ENCODE assay signal across 15 cellular contexts in the genomic region with DNA sequence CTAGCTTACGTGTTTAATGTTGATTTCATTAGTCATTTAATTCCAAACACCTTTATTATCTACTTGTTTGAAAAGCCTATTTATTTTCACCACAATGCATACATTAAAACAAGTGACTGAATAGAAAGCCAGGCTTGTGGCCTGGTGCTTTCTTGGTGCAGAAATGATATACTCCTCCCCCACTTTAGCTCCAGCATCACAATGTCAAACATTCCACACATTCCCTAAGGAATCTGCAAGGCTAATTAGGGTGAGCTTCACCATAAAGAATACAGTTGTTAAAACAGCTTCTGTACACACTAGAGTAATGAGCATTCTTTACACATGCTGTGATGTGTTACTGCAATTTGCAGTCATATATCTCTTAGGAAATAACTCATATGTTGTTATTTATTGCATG.
DNase-seq lines count a peak whose midpoint lies in the region; ATAC-seq and TF ChIP-seq lines count a peak whose summit lies in the region.
"Had no signal": no experiment of that assay in that cellular context is flagged by ENCODE, and none has a peak within 500 bp of the region (broad histone marks: within the 10 kb centered on the region; RNA-seq: fewer than 3 reads in every experiment).

No MANE protein-coding gene starts in this region.

- in situ Hi-C loops in astrocyte of the spinal cord (cut with HindIII; ENCODE audit: low sequenced_read_pairs): no loop called here

- no peak overlapping the region for H3K9ac ChIP-seq in SK-N-SH
- H3K9ac ChIP-seq: KMS-11 had no signal

- DNase-seq in SK-N-SH (no peak), astrocyte of the spinal cord (ENCODE audit: low read depth, low spot score) (peak; percentile 31), kidney glomerular epithelial cell (lab: John Stamatoyannopoulos, UW) (peak; percentile 27), substantia nigra (lab: John Stamatoyannopoulos, UW) (no peak), nucleus accumbens (lab: John Stamatoyannopoulos, UW) (no peak), omental fat pad (ENCODE audit: low spot score) (no peak)
- DNase-seq in stimulated activated CD4-positive, alpha-beta T cell treated with anti-CD3 and anti-CD28 coated beads, Interleukin-2, amount 100 ng/mL, for 24 hours: no peak
- DNase-seq: activated gamma-delta T cell treated with Interleukin-2 at 50 U/mL for 16 hours; COR-L47; stimulated activated CD4-positive, alpha-beta T cell treated with anti-CD3 and anti-CD28 coated beads, Interleukin-2, amount 100 ng/mL, for 48 hours; T-cell had no signal

- no peaks in the 10 kb centered on the region for H3F3A ChIP-seq in SK-N-SH (replicated peaks; ENCODE audit: insufficient read depth)

- TF ChIP-seq CTCF in SK-N-SH (IDR thresholded peaks at IDR 0.05): no peak
- no peak for TF ChIP-seq CTCF in astrocyte of the spinal cord (IDR thresholded peaks at IDR 0.05; ENCODE audit: low read depth, low read length)
- no peak for TF ChIP-seq CTCF in omental fat pad (IDR thresholded peaks at IDR 0.05)

- TF ChIP-seq RAD21 in SK-N-SH (IDR thresholded peaks at IDR 0.05; ENCODE audit: low read length): no peak

- no peaks in the 10 kb centered on the region; a peak in 1 of 4 replicates for H3K4me1 ChIP-seq in SK-N-SH (ENCODE audit: control insufficient read depth in 1 of 2, insufficient read depth in 2 of 2, low read depth in 1 of 2, low read length in 1 of 2)
- H3K4me1 ChIP-seq: tibial nerve had no signal

- TF ChIP-seq EP300 in SK-N-SH (IDR thresholded peaks at IDR 0.05; ENCODE audit: borderline replicate concordance in 1 of 2, low read depth in 1 of 2, low read length in 1 of 2): no peak

- H2AFZ ChIP-seq in SK-N-SH (ENCODE audit: low read depth): no peak overlapping the region

- no peak overlapping the region for H3K4me3 ChIP-seq in SK-N-SH (ENCODE audit: low read depth in 2 of 2, low read length in 1 of 2)
- no peak overlapping the region for H3K4me3 ChIP-seq in astrocyte of the spinal cord (ENCODE audit: low read depth, low read length)
- H3K4me3 ChIP-seq: tibial nerve had no signal

- 73% methylated on average over 1 of the region's 1 CpG for WGBS in SK-N-SH (ENCODE audit: low lambda C conversion rate)

- H3K27ac ChIP-seq in SK-N-SH (ENCODE audit: low read depth in 2 of 2, low read length in 1 of 2) (no peak overlapping the region), substantia nigra (ENCODE audit: low read depth, low read length, poor library complexity, severe bottlenecking) (no peak overlapping the region)
- H3K27ac ChIP-seq: 22Rv1, KMS-11, tibial nerve had no signal

- CTCF ChIA-PET in SK-N-SH (lab: Yijun Ruan, JAX): interaction anchor here (1.1 kb wide), 1 partner anchor 18 kb away, joined by 4 read pairs; no protein-coding TSS in a partner anchor

- no peaks in the 10 kb centered on the region for H3K27me3 ChIP-seq in SK-N-SH (ENCODE audit: insufficient read depth)
- H3K27me3 ChIP-seq: tibial nerve had no signal

- H3K9me3 ChIP-seq in SK-N-SH: no peaks in the 10 kb centered on the region
- H3K9me3 ChIP-seq: tibial nerve had no signal

- no peaks in the 10 kb centered on the region for H4K20me1 ChIP-seq in SK-N-SH (ENCODE audit: insufficient read depth)

- no peaks in the 10 kb centered on the region for H3K36me3 ChIP-seq in SK-N-SH (replicated peaks in 1 of 2; ENCODE audit: control insufficient read depth in 1 of 2, insufficient read depth in 2 of 2, low read length in 1 of 2)
- H3K36me3 ChIP-seq: tibial nerve had no signal

- no peak overlapping the region for H3K4me2 ChIP-seq in SK-N-SH
- H3K4me2 ChIP-seq: KMS-11 had no signal

- H3K79me2 ChIP-seq in SK-N-SH (ENCODE audit: insufficient read depth): no peaks in the 10 kb centered on the region

- POLR2A ChIA-PET in SK-N-SH (lab: Yijun Ruan, JAX): no interaction called here

- ATAC-seq in SK-N-SH treated with all-trans-retinoic acid at 6 μM for 48 hours: no peak
- no peak for ATAC-seq in omental fat pad (ENCODE audit: low FRiP score)
- ATAC-seq: T-cell had no signal

- no peaks in the 10 kb centered on the region for H3K9me2 ChIP-seq in SK-N-SH

TF ChIP-seq in SK-N-SH treated with all-trans-retinoic acid at 6 μM for 48 hours, 23 proteins besides CTCF, POLR2A, EP300 and RAD21 (continues in another document):
- TF ChIP-seq, protein P1, sequence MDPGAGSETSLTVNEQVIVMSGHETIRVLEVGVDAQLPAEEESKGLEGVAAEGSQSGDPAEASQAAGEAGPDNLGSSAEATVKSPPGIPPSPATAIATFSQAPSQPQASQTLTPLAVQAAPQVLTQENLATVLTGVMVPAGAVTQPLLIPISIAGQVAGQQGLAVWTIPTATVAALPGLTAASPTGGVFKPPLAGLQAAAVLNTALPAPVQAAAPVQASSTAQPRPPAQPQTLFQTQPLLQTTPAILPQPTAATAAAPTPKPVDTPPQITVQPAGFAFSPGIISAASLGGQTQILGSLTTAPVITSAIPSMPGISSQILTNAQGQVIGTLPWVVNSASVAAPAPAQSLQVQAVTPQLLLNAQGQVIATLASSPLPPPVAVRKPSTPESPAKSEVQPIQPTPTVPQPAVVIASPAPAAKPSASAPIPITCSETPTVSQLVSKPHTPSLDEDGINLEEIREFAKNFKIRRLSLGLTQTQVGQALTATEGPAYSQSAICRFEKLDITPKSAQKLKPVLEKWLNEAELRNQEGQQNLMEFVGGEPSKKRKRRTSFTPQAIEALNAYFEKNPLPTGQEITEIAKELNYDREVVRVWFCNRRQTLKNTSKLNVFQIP (CRISPR knock-in tag; IDR thresholded peaks at IDR 0.05; ENCODE audit: borderline replicate concordance, low read depth): no peak
- TF ChIP-seq ISL1 (CRISPR knock-in tag; IDR thresholded peaks at IDR 0.05): peak; percentile 66
- TF ChIP-seq, protein P2, sequence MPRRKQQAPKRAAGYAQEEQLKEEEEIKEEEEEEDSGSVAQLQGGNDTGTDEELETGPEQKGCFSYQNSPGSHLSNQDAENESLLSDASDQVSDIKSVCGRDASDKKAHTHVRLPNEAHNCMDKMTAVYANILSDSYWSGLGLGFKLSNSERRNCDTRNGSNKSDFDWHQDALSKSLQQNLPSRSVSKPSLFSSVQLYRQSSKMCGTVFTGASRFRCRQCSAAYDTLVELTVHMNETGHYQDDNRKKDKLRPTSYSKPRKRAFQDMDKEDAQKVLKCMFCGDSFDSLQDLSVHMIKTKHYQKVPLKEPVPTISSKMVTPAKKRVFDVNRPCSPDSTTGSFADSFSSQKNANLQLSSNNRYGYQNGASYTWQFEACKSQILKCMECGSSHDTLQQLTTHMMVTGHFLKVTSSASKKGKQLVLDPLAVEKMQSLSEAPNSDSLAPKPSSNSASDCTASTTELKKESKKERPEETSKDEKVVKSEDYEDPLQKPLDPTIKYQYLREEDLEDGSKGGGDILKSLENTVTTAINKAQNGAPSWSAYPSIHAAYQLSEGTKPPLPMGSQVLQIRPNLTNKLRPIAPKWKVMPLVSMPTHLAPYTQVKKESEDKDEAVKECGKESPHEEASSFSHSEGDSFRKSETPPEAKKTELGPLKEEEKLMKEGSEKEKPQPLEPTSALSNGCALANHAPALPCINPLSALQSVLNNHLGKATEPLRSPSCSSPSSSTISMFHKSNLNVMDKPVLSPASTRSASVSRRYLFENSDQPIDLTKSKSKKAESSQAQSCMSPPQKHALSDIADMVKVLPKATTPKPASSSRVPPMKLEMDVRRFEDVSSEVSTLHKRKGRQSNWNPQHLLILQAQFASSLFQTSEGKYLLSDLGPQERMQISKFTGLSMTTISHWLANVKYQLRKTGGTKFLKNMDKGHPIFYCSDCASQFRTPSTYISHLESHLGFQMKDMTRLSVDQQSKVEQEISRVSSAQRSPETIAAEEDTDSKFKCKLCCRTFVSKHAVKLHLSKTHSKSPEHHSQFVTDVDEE (CRISPR knock-in tag; IDR thresholded peaks at IDR 0.05): no peak

TF ChIP-seq in SK-N-SH, 30 proteins besides CTCF, POLR2A, EP300 and RAD21:
- TF ChIP-seq NFIC (IDR thresholded peaks at IDR 0.05; ENCODE audit: borderline replicate concordance): no peak
- TF ChIP-seq ELF1 (IDR thresholded peaks at IDR 0.05): no peak
- no peak for TF ChIP-seq GABPA (IDR thresholded peaks at IDR 0.05; ENCODE audit: low read depth)
- no peak for TF ChIP-seq GATA2 (CRISPR knock-in tag; IDR thresholded peaks at IDR 0.05)
- TF ChIP-seq SIN3A (IDR thresholded peaks at IDR 0.05; ENCODE audit: borderline replicate concordance, low read depth, low read length): no peak
- TF ChIP-seq, protein P3, sequence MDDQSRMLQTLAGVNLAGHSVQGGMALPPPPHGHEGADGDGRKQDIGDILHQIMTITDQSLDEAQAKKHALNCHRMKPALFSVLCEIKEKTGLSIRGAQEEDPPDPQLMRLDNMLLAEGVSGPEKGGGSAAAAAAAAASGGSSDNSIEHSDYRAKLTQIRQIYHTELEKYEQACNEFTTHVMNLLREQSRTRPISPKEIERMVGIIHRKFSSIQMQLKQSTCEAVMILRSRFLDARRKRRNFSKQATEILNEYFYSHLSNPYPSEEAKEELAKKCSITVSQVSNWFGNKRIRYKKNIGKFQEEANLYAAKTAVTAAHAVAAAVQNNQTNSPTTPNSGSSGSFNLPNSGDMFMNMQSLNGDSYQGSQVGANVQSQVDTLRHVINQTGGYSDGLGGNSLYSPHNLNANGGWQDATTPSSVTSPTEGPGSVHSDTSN (IDR thresholded peaks at IDR 0.05): no peak
- TF ChIP-seq RXRA (IDR thresholded peaks at IDR 0.05; ENCODE audit: borderline replicate concordance, low read depth): no peak
- TF ChIP-seq, protein P4, sequence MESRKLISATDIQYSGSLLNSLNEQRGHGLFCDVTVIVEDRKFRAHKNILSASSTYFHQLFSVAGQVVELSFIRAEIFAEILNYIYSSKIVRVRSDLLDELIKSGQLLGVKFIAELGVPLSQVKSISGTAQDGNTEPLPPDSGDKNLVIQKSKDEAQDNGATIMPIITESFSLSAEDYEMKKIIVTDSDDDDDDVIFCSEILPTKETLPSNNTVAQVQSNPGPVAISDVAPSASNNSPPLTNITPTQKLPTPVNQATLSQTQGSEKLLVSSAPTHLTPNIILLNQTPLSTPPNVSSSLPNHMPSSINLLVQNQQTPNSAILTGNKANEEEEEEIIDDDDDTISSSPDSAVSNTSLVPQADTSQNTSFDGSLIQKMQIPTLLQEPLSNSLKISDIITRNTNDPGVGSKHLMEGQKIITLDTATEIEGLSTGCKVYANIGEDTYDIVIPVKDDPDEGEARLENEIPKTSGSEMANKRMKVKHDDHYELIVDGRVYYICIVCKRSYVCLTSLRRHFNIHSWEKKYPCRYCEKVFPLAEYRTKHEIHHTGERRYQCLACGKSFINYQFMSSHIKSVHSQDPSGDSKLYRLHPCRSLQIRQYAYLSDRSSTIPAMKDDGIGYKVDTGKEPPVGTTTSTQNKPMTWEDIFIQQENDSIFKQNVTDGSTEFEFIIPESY (IDR thresholded peaks at IDR 0.05; ENCODE audit: borderline replicate concordance, low read depth): no peak

Comparison
In these comparisons a context has a peak if more than half of its experiments do, and no peak if none do; other contexts are left out.
1. DNase-seq: peak in astrocyte of the spinal cord (single experiment) and kidney glomerular epithelial cell (single experiment); none in SK-N-SH (single experiment), stimulated activated CD4-positive, alpha-beta T cell treated with anti-CD3 and anti-CD28 coated beads, Interleukin-2, amount 100 ng/mL, for 24 hours (0 of 2), substantia nigra (0 of 49), nucleus accumbens (0 of 56) and omental fat pad (single experiment).